Comparison of ENCODE assay signal across 1 cellular context in the genomic region with DNA sequence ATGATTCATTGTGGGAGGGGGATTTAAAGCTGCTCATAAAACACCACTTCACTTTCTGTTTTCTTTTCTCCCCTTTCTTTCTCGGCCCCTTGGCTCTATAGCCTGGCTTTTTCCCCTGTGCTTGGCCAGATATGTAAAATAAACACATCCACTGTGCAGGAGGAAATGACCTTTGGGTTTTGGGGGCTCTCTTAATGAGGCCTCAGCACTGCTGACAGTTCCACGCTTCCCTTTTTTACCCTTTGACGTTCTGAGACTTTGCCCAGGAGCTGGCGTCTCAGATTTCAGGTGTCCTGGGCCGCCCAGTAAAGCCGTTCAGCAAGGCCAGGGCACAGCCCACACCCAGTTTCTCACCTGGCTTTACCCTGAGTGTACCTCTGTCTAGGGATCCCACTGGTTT.
TF ChIP-seq lines count a peak whose summit lies in the region.

No MANE protein-coding gene starts in this region.

TF ChIP-seq in WTC11, 78 proteins besides CTCF, POLR2A, EP300 and RAD21 (continued from another document):
- TF ChIP-seq STAT6 (CRISPR knock-in tag; conservative IDR thresholded peaks at IDR 0.05; ENCODE audit: low read depth) (no peak), ZNF121 (CRISPR knock-in tag; IDR thresholded peaks at IDR 0.05) (no peak), ZNF671 (CRISPR knock-in tag; IDR thresholded peaks at IDR 0.05) (no peak), RELA (CRISPR knock-in tag; IDR thresholded peaks at IDR 0.05; ENCODE audit: borderline replicate concordance) (no peak), CDX4 (CRISPR knock-in tag; IDR thresholded peaks at IDR 0.05; ENCODE audit: borderline replicate concordance) (no peak), JAZF1 (CRISPR knock-in tag; IDR thresholded peaks at IDR 0.05) (no peak), HMGA2 (CRISPR knock-in tag; IDR thresholded peaks at IDR 0.05) (no peak), ZNF396 (CRISPR knock-in tag; IDR thresholded peaks at IDR 0.05; ENCODE audit: borderline replicate concordance) (no peak)
- TF ChIP-seq, protein P1, sequence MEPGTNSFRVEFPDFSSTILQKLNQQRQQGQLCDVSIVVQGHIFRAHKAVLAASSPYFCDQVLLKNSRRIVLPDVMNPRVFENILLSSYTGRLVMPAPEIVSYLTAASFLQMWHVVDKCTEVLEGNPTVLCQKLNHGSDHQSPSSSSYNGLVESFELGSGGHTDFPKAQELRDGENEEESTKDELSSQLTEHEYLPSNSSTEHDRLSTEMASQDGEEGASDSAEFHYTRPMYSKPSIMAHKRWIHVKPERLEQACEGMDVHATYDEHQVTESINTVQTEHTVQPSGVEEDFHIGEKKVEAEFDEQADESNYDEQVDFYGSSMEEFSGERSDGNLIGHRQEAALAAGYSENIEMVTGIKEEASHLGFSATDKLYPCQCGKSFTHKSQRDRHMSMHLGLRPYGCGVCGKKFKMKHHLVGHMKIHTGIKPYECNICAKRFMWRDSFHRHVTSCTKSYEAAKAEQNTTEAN (CRISPR knock-in tag; IDR thresholded peaks at IDR 0.05), result no peak
- TF ChIP-seq, protein P2, sequence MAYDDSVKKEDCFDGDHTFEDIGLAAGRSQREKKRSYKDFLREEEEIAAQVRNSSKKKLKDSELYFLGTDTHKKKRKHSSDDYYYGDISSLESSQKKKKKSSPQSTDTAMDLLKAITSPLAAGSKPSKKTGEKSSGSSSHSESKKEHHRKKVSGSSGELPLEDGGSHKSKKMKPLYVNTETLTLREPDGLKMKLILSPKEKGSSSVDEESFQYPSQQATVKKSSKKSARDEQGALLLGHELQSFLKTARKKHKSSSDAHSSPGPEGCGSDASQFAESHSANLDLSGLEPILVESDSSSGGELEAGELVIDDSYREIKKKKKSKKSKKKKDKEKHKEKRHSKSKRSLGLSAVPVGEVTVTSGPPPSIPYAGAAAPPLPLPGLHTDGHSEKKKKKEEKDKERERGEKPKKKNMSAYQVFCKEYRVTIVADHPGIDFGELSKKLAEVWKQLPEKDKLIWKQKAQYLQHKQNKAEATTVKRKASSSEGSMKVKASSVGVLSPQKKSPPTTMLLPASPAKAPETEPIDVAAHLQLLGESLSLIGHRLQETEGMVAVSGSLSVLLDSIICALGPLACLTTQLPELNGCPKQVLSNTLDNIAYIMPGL (CRISPR knock-in tag; IDR thresholded peaks at IDR 0.05), result no peak
- TF ChIP-seq, protein P3, sequence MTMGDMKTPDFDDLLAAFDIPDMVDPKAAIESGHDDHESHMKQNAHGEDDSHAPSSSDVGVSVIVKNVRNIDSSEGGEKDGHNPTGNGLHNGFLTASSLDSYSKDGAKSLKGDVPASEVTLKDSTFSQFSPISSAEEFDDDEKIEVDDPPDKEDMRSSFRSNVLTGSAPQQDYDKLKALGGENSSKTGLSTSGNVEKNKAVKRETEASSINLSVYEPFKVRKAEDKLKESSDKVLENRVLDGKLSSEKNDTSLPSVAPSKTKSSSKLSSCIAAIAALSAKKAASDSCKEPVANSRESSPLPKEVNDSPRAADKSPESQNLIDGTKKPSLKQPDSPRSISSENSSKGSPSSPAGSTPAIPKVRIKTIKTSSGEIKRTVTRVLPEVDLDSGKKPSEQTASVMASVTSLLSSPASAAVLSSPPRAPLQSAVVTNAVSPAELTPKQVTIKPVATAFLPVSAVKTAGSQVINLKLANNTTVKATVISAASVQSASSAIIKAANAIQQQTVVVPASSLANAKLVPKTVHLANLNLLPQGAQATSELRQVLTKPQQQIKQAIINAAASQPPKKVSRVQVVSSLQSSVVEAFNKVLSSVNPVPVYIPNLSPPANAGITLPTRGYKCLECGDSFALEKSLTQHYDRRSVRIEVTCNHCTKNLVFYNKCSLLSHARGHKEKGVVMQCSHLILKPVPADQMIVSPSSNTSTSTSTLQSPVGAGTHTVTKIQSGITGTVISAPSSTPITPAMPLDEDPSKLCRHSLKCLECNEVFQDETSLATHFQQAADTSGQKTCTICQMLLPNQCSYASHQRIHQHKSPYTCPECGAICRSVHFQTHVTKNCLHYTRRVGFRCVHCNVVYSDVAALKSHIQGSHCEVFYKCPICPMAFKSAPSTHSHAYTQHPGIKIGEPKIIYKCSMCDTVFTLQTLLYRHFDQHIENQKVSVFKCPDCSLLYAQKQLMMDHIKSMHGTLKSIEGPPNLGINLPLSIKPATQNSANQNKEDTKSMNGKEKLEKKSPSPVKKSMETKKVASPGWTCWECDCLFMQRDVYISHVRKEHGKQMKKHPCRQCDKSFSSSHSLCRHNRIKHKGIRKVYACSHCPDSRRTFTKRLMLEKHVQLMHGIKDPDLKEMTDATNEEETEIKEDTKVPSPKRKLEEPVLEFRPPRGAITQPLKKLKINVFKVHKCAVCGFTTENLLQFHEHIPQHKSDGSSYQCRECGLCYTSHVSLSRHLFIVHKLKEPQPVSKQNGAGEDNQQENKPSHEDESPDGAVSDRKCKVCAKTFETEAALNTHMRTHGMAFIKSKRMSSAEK (CRISPR knock-in tag; IDR thresholded peaks at IDR 0.05; ENCODE audit: borderline replicate concordance), result no peak
- TF ChIP-seq, protein P4, sequence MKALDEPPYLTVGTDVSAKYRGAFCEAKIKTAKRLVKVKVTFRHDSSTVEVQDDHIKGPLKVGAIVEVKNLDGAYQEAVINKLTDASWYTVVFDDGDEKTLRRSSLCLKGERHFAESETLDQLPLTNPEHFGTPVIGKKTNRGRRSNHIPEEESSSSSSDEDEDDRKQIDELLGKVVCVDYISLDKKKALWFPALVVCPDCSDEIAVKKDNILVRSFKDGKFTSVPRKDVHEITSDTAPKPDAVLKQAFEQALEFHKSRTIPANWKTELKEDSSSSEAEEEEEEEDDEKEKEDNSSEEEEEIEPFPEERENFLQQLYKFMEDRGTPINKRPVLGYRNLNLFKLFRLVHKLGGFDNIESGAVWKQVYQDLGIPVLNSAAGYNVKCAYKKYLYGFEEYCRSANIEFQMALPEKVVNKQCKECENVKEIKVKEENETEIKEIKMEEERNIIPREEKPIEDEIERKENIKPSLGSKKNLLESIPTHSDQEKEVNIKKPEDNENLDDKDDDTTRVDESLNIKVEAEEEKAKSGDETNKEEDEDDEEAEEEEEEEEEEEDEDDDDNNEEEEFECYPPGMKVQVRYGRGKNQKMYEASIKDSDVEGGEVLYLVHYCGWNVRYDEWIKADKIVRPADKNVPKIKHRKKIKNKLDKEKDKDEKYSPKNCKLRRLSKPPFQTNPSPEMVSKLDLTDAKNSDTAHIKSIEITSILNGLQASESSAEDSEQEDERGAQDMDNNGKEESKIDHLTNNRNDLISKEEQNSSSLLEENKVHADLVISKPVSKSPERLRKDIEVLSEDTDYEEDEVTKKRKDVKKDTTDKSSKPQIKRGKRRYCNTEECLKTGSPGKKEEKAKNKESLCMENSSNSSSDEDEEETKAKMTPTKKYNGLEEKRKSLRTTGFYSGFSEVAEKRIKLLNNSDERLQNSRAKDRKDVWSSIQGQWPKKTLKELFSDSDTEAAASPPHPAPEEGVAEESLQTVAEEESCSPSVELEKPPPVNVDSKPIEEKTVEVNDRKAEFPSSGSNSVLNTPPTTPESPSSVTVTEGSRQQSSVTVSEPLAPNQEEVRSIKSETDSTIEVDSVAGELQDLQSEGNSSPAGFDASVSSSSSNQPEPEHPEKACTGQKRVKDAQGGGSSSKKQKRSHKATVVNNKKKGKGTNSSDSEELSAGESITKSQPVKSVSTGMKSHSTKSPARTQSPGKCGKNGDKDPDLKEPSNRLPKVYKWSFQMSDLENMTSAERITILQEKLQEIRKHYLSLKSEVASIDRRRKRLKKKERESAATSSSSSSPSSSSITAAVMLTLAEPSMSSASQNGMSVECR (CRISPR knock-in tag; IDR thresholded peaks at IDR 0.05; ENCODE audit: borderline replicate concordance), result no peak
